ENCODE assay signal across 8 cellular contexts in the genomic region with DNA sequence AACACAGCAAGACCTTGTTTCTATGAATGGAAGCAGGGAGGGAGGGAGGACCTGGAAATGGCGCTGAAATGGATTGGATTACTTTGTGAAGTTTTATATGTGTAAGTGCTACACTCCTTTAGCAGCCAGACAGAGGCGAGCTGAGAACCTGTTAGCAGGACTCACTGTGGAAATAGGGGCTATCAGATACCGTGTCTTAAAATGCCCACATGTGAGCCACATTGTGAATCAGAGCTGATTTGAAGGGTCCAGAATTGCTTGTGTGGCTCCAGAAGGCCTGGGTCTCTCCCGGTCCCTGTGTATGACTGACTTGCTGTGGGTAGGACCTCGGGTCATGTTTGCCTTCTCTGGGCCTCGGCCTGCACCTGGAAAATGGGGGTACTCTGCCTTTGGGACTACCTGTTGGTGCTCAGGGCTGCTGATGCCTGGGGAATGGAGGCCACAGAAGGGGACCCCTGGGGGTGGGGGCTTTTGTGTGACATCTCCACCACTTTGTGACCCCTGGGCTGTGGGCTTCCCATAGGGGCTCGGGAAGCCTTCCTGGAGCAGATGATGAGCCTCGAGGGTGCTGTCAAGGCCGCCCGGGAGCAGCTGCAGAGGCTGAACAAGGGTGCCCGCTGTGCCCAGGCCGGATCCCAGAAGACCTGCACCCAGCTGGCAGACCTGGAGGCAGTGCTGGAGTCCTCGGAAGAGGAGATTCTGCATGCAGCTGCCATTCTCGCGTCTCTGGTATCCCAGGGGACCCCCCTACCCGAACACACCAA. TPM values are rescaled to one million over a fixed set of nuclear protein-coding genes. Genes with fewer than 3 reads are reported as not detected.
"Had no signal": no experiment of that assay in that cellular context is flagged by ENCODE, and none has a peak within 500 bp of the region (broad histone marks: within the 10 kb centered on the region; RNA-seq: fewer than 3 reads in every experiment).

No MANE protein-coding gene starts in this region.

- H3K27ac ChIP-seq: HL-60 had no signal

- DNase-seq: IMR-90, KBM-7, KG1 had no signal

- H3K4me3 ChIP-seq: K562 had no signal

- FAIRE-seq: HepG2, HTR-8/SVneo, K562 had no signal

RNA-seq across cellular contexts. Expression of a gene that starts 24.0 kb away (rescaled TPM):
- polyA plus RNA-seq: IgD-negative memory B cell had no signal
